In genomic region chr5:168972650-168973241, GRCh38 we compare ENCODE assay signal across 22 cellular contexts.
"Had no signal": no experiment of that assay in that cellular context is flagged by ENCODE, and none has a peak within 500 bp of the region (broad histone marks: within the 10 kb centered on the region; RNA-seq: fewer than 3 reads in every experiment).

No MANE protein-coding gene starts in this region.

- H3K27me3 ChIP-seq: brain microvascular endothelial cell had no signal

- H3K4me2 ChIP-seq: PC-9 had no signal

- H2AFZ ChIP-seq: PC-9 had no signal

- H3K27ac ChIP-seq: brain microvascular endothelial cell, PC-9, SK-N-MC, WERI-Rb-1 had no signal

- ATAC-seq: activated CD4-positive, alpha-beta T cell treated with anti-CD3 and anti-CD28 coated beads for 36 hours; activated T-helper 17 cell treated with anti-CD3 and anti-CD28 coated beads, Interleukin-2, amount 50 U/mL, for 72 hours; T-cell had no signal

- H3K4me3 ChIP-seq: PC-9, SK-N-MC had no signal

- H3K36me3 ChIP-seq: brain microvascular endothelial cell, WERI-Rb-1 had no signal

- DNase-seq: activated CD4-positive, alpha-beta memory T cell treated with anti-CD3 and anti-CD28 coated beads, Interleukin-2, amount 10 ng/mL, durations not matched to agents 7 days and 5 days; activated CD4-positive, alpha-beta T cell treated with anti-CD3 and anti-CD28 coated beads for 36 hours; activated CD4-positive, alpha-beta T cell treated with anti-CD3 and anti-CD28 coated beads, Interleukin-2, amount 50 U/mL, for 1 hour; activated gamma-delta T cell; activated naive CD4-positive, alpha-beta T cell treated with anti-CD3 and anti-CD28 coated beads for 36 hours; activated T-cell treated with anti-CD3 and anti-CD28 coated beads for 4 hours; activated T-cell treated with anti-CD3 and anti-CD28 coated beads, Interleukin-2, amount 50 U/mL, for 48 hours; amygdala; brain microvascular endothelial cell; caudate nucleus; Kasumi-1; NCI-H1105 treated with DMSO at 0.1 percent for 48 hours; NCI-H1436 treated with DMSO at 0.1 percent for 48 hours; NCI-H187; NCI-H2081; NCI-H510A treated with DMSO at 0.1 percent for 48 hours; PC-9; T-cell; T-helper 2 cell; WERI-Rb-1 had no signal
